Comparison of ENCODE assay signal across 20 cellular contexts in genomic region chr13:98823442-98823841, GRCh38.
DNase-seq lines count a peak whose midpoint lies in the region; ATAC-seq, FAIRE-seq and TF ChIP-seq lines count a peak whose summit lies in the region.
"Had no signal": no experiment of that assay in that cellular context is flagged by ENCODE, and none has a peak within 500 bp of the region (broad histone marks: within the 10 kb centered on the region; RNA-seq: fewer than 3 reads in every experiment).

No MANE protein-coding gene starts in this region.

- H3K27ac ChIP-seq in liver (ENCODE audit: low read depth in 1 of 2, low read length in 2 of 2) = peak overlapping the region; percentile 69 to 77
- H3K27ac ChIP-seq in HepG2 (ENCODE audit: extremely low read length, insufficient read depth, low read length) = no peak overlapping the region

- peak in 1 of 2 donors; percentile 41 for TF ChIP-seq RAD21 in liver (IDR thresholded peaks at IDR 0.05)
- TF ChIP-seq RAD21 in HepG2 (CRISPR knock-in tag; IDR thresholded peaks at IDR 0.05) = no peak

- CTCF ChIA-PET in HepG2 (lab: Yijun Ruan, JAX; ENCODE audit: low intra/inter-chr PET ratio, low total read pairs) = no interaction called here

- H3K4me1 ChIP-seq in liver (ENCODE audit: control insufficient read depth in 4 of 4, insufficient read depth in 4 of 4, low read length in 3 of 4) (peaks cover 27 to 75% (median 56%) of the 10 kb centered on the region in 4 donors), HepG2 (ENCODE audit: insufficient read depth, low read length) (peaks cover 27% of the 10 kb centered on the region)
- H3K4me1 ChIP-seq: HAP-1 had no signal

- TF ChIP-seq EP300 in HepG2 (IDR thresholded peaks at IDR 0.05; ENCODE audit: low read depth in 2 of 2, low read length in 2 of 2) (no peak), HepG2 (CRISPR knock-in tag; IDR thresholded peaks at IDR 0.05; ENCODE audit: borderline replicate concordance) (no peak)

- H3K79me2 ChIP-seq in HepG2 (ENCODE audit: insufficient read depth, low read length) = no peaks in the 10 kb centered on the region

- H3K9me3 Mint-ChIP-seq in nephron = no peaks in the 10 kb centered on the region
- H3K9me3 Mint-ChIP-seq: GM23338 had no signal

- H3K4me2 ChIP-seq in HepG2 (ENCODE audit: low read depth, low read length) = no peak overlapping the region
- H3K4me2 ChIP-seq: GM23338 had no signal

- FAIRE-seq in HepG2 (lab: Jason Lieb, UNC) = no peak

- H3K36me3 ChIP-seq in liver (ENCODE audit: control insufficient read depth in 4 of 4, insufficient read depth in 3 of 4, low read depth in 1 of 4, low read length in 3 of 4) (no peaks in the 10 kb centered on the region), HepG2 (replicated peaks in 1 of 2; ENCODE audit: control insufficient read depth in 1 of 2, insufficient read depth in 2 of 2, low read length in 2 of 2) (no peaks in the 10 kb centered on the region)
- H3K36me3 ChIP-seq: HAP-1 had no signal

- H3K27me3 Mint-ChIP-seq in nephron (ENCODE audit: low read depth) = peaks cover 5% of the 10 kb centered on the region

- no peaks in the 10 kb centered on the region for H3K9me3 ChIP-seq in liver (ENCODE audit: control insufficient read depth in 4 of 4, low read length in 3 of 4)
- H3K9me3 ChIP-seq in HepG2 (ENCODE audit: low read length) = no peaks in the 10 kb centered on the region
- H3K9me3 ChIP-seq: HAP-1 had no signal

- in situ Hi-C loops in HepG2 (cut with HindIII; ENCODE audit: extremely low pct_ligation_motif_present, low pct_unique_long_range_greater_than_20kb) = no loop called here

- H3K27me3 ChIP-seq in liver (ENCODE audit: control insufficient read depth in 4 of 4, insufficient read depth in 4 of 4, low read length in 3 of 4) (no peaks in the 10 kb centered on the region), HepG2 (ENCODE audit: control insufficient read depth in 1 of 2, insufficient read depth in 2 of 2, low read length in 2 of 2) (no peaks in the 10 kb centered on the region)

- H3K27ac Mint-ChIP-seq in nephron = peak overlapping the region in 2 of 3 experiments; percentile 62 to 65
- H3K27ac Mint-ChIP-seq: CD14-positive monocyte, GM23338 had no signal

- no peak overlapping the region for H3K4me3 Mint-ChIP-seq in nephron
- H3K4me3 Mint-ChIP-seq: CD14-positive monocyte, GM23338 had no signal

- POLR2A ChIA-PET in HepG2 (lab: Yijun Ruan, JAX) = no interaction called here

- WGBS in liver = 43% methylated on average over 5 of the region's 5 CpGs
- WGBS in HepG2 (ENCODE audit: low lambda C conversion rate) = 92% methylated on average over 5 of the region's 5 CpGs

- ATAC-seq in HepG2 (no peak), esophagus mucosa (peak; percentile 65)
- ATAC-seq: GM23338 had no signal

- no peak for DNase-seq in HepG2 (ENCODE audit: low spot score)
- no peak for DNase-seq in SHP77 treated with DMSO at 0.1 percent for 48 hours (lab: John Stamatoyannopoulos, UW)
- DNase-seq in AML-193 (lab: John Stamatoyannopoulos, UW) = no peak
- no peak for DNase-seq in putamen (ENCODE audit: low spot score)
- DNase-seq: 8988T, DMS53, GDM1, KG1, NCI-H1105, NCI-H1694, NCI-H2081, NCI-H2171, NCI-H526, Right ventricle myocardium superior had no signal

- TF ChIP-seq POLR2A in HepG2 (IDR thresholded peaks at IDR 0.05; ENCODE audit: insufficient read depth in 1 of 2, low read depth in 2 of 2, low read length in 2 of 2) = no peak

- H3K4me3 ChIP-seq in liver (ENCODE audit: low read depth in 1 of 3, low read length in 3 of 3) = no peak overlapping the region
- H3K4me3 ChIP-seq in HepG2 (replicated peaks in 1 of 3; ENCODE audit: insufficient read depth in 1 of 3, low read depth in 2 of 3, low read length in 3 of 3) = no peak overlapping the region
- H3K4me3 ChIP-seq: GM23338, HAP-1 had no signal

- H3K9ac ChIP-seq in liver (ENCODE audit: low read depth in 1 of 2, low read length in 2 of 2) (peak overlapping the region in 1 of 2 donors; percentile 60), HepG2 (ENCODE audit: insufficient read depth, low read depth, low read length) (no peak overlapping the region)

- H3K4me1 Mint-ChIP-seq in nephron = peaks cover 56% of the 10 kb centered on the region

- peaks cover under 1% of the 10 kb centered on the region for H3K36me3 Mint-ChIP-seq in nephron (ENCODE audit: low read depth)
- H3K36me3 Mint-ChIP-seq: CD14-positive monocyte had no signal

- TF ChIP-seq CTCF in liver (IDR thresholded peaks at IDR 0.05; ENCODE audit: low read depth, low read length, missing input control) (no peak), HepG2 (CRISPR knock-in tag; IDR thresholded peaks at IDR 0.05) (no peak), nephron (IDR thresholded peaks at IDR 0.05; ENCODE audit: unreplicated experiment in 3 of 3) (no peak)

- H4K20me1 ChIP-seq in HepG2 (ENCODE audit: insufficient read depth, low read length) = no peaks in the 10 kb centered on the region

- BruUV-seq in HepG2 (replicated peaks; lab: Mats Ljungman, UMichigan) = no TSS peak

- no peak overlapping the region for H2AFZ ChIP-seq in HepG2 (ENCODE audit: low read length)
- H2AFZ ChIP-seq: GM23338 had no signal

- intact Hi-C loops in HepG2 (cut with micrococcal nuclease; ENCODE audit: unreplicated experiment) = no loop called here

TF ChIP-seq in liver, 16 proteins besides CTCF, POLR2A, EP300 and RAD21 (continues in another document):
- TF ChIP-seq ZBTB33 (IDR thresholded peaks at IDR 0.05) (no peak), YY1 (IDR thresholded peaks at IDR 0.05) (peak; percentile 40), RXRA (IDR thresholded peaks at IDR 0.05) (peak in 1 of 2 donors; percentile 51), GABPA (IDR thresholded peaks at IDR 0.05 in 1 of 2, conservative IDR thresholded peaks at IDR 0.05 in 1 of 2) (no peak), HNF4G (IDR thresholded peaks at IDR 0.05) (no peak), HNF4A (conservative IDR thresholded peaks at IDR 0.05) (peak; percentile 9 to 24), FOXA2 (IDR thresholded peaks at IDR 0.05) (peak; percentile 14), TAF1 (conservative IDR thresholded peaks at IDR 0.05) (no peak)
- TF ChIP-seq, protein P1, sequence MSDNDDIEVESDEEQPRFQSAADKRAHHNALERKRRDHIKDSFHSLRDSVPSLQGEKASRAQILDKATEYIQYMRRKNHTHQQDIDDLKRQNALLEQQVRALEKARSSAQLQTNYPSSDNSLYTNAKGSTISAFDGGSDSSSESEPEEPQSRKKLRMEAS (IDR thresholded peaks at IDR 0.05) = peak; percentile 34

TF ChIP-seq in HepG2, 621 proteins besides CTCF, POLR2A, EP300 and RAD21:
- TF ChIP-seq TMF1 (CRISPR knock-in tag; IDR thresholded peaks at IDR 0.05; ENCODE audit: low read depth) (no peak), ZNF562 (CRISPR knock-in tag; IDR thresholded peaks at IDR 0.05; ENCODE audit: borderline replicate concordance) (no peak), NAIF1 (CRISPR knock-in tag; IDR thresholded peaks at IDR 0.05; ENCODE audit: borderline replicate concordance) (no peak), ZNF264 (CRISPR knock-in tag; IDR thresholded peaks at IDR 0.05) (no peak), FOXM1 (CRISPR knock-in tag; IDR thresholded peaks at IDR 0.05) (no peak), NRL (CRISPR knock-in tag; IDR thresholded peaks at IDR 0.05; ENCODE audit: borderline replicate concordance) (no peak), MED13 (CRISPR knock-in tag; IDR thresholded peaks at IDR 0.05) (no peak), CENPBD1 (CRISPR knock-in tag; IDR thresholded peaks at IDR 0.05; ENCODE audit: borderline replicate concordance, low read depth) (no peak), ZZZ3 (CRISPR knock-in tag; IDR thresholded peaks at IDR 0.05; ENCODE audit: borderline replicate concordance) (no peak), ZNF24 (IDR thresholded peaks at IDR 0.05) (no peak), ZNF263 (CRISPR knock-in tag; IDR thresholded peaks at IDR 0.05) (no peak)
- TF ChIP-seq, protein P2, sequence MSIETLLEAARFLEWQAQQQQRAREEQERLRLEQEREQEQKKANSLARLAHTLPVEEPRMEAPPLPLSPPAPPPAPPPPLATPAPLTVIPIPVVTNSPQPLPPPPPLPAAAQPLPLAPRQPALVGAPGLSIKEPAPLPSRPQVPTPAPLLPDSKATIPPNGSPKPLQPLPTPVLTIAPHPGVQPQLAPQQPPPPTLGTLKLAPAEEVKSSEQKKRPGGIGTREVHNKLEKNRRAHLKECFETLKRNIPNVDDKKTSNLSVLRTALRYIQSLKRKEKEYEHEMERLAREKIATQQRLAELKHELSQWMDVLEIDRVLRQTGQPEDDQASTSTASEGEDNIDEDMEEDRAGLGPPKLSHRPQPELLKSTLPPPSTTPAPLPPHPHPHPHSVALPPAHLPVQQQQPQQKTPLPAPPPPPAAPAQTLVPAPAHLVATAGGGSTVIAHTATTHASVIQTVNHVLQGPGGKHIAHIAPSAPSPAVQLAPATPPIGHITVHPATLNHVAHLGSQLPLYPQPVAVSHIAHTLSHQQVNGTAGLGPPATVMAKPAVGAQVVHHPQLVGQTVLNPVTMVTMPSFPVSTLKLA (IDR thresholded peaks at IDR 0.05) = no peak
